In genomic region chr15:73751896-73752816, GRCh38 we compare ENCODE assay signal across 11 cellular contexts. TPM values are rescaled to one million over a fixed set of nuclear protein-coding genes. Genes with fewer than 3 reads are reported as not detected.
DNase-seq lines count a peak whose midpoint lies in the region; ATAC-seq and TF ChIP-seq lines count a peak whose summit lies in the region.
"Had no signal": no experiment of that assay in that cellular context is flagged by ENCODE, and none has a peak within 500 bp of the region (broad histone marks: within the 10 kb centered on the region; RNA-seq: fewer than 3 reads in every experiment).

No MANE protein-coding gene starts in this region.

- H3K4me1 Mint-ChIP-seq in mesothelial cell of epicardium (peaks cover 23% of the 10 kb centered on the region), natural killer cell (no peaks in the 10 kb centered on the region)
- peaks cover 4% of the 10 kb centered on the region for H3K4me1 Mint-ChIP-seq in activated T-cell treated with anti-CD3 and anti-CD28 coated beads, Interleukin-2, amount 50 U/mL, for 24 hours (ENCODE audit: low read depth)

- H3K9me3 ChIP-seq in Panc1 (ENCODE audit: control insufficient read depth, insufficient read depth, low read depth, low read length) (no peaks in the 10 kb centered on the region), tibial nerve (no peaks in the 10 kb centered on the region)
- H3K9me3 ChIP-seq: adrenal gland had no signal

- H3K4me3 Mint-ChIP-seq in mesothelial cell of epicardium, result peak overlapping the region; percentile 70
- no peak overlapping the region for H3K4me3 Mint-ChIP-seq in activated T-cell treated with anti-CD3 and anti-CD28 coated beads, Interleukin-2, amount 50 U/mL, for 24 hours
- no peak overlapping the region for H3K4me3 Mint-ChIP-seq in natural killer cell

- H3K27me3 Mint-ChIP-seq in mesothelial cell of epicardium (ENCODE audit: low read depth) (peaks cover 43% of the 10 kb centered on the region), natural killer cell (ENCODE audit: low read depth in 2 of 2) (peaks cover 47 to 55% of the 10 kb centered on the region in 2 donors)
- H3K27me3 Mint-ChIP-seq in activated T-cell treated with anti-CD3 and anti-CD28 coated beads, Interleukin-2, amount 50 U/mL, for 24 hours, result peaks cover 57% of the 10 kb centered on the region

- H3K9me3 Mint-ChIP-seq in mesothelial cell of epicardium, result no peaks in the 10 kb centered on the region
- no peaks in the 10 kb centered on the region for H3K9me3 Mint-ChIP-seq in activated T-cell treated with anti-CD3 and anti-CD28 coated beads, Interleukin-2, amount 50 U/mL, for 24 hours
- no peaks in the 10 kb centered on the region for H3K9me3 Mint-ChIP-seq in natural killer cell

- H3K27ac Mint-ChIP-seq in mesothelial cell of epicardium, result no peak overlapping the region
- H3K27ac Mint-ChIP-seq in activated T-cell treated with anti-CD3 and anti-CD28 coated beads, Interleukin-2, amount 50 U/mL, for 24 hours, result no peak overlapping the region
- no peak overlapping the region for H3K27ac Mint-ChIP-seq in natural killer cell
- H3K27ac Mint-ChIP-seq: naive thymus-derived CD8-positive, alpha-beta T cell had no signal

- intact Hi-C loops in Panc1 (cut with micrococcal nuclease; ENCODE audit: unreplicated experiment) (no loop called here), natural killer cell (cut with micrococcal nuclease) (no loop called here)

- peak; percentile 30 for ATAC-seq in Panc1
- no peak for ATAC-seq in natural killer cell
- ATAC-seq: naive thymus-derived CD8-positive, alpha-beta T cell had no signal

- H3K27me3 ChIP-seq in Panc1 (ENCODE audit: control insufficient read depth, insufficient read depth, low read length) (no peaks in the 10 kb centered on the region; the same call in 1 of the 2 replicates), tibial nerve (peaks cover 0 to 30% of the 10 kb centered on the region in 2 donors)

- H3K36me3 ChIP-seq in Panc1 (ENCODE audit: control insufficient read depth, insufficient read depth, low read length), result no peaks in the 10 kb centered on the region
- no peaks in the 10 kb centered on the region for H3K36me3 ChIP-seq in tibial nerve
- H3K36me3 ChIP-seq: adrenal gland had no signal

- DNase-seq in Panc1 (ENCODE audit: low read depth, low spot score) (no peak), epithelial cell of proximal tubule (ENCODE audit: low read depth) (no peak), mesothelial cell of epicardium (ENCODE audit: low spot score in 2 of 2, unreplicated experiment in 2 of 2) (peak in 1 of 2 experiments; percentile 47), tibial nerve (ENCODE audit: low spot score in 2 of 2) (no peak), NCI-H1436 (lab: John Stamatoyannopoulos, UW) (no peak), NAMALWA (ENCODE audit: low spot score) (no peak), natural killer cell (no peak)
- DNase-seq in activated T-cell treated with anti-CD3 and anti-CD28 coated beads, Interleukin-2, amount 50 U/mL, for 24 hours, result no peak
- DNase-seq: NCI-H1092 had no signal

- no TSS peak for BruUV-seq in Panc1 (replicated peaks; lab: Mats Ljungman, UMichigan)

- H3K4me1 ChIP-seq in Panc1 (ENCODE audit: control insufficient read depth, insufficient read depth, low read length), result peaks cover 6% of the 10 kb centered on the region; the same call in 1 of the 2 replicates
- H3K4me1 ChIP-seq in tibial nerve, result peaks cover 0 to 23% (median 8%) of the 10 kb centered on the region in 4 donors

- H3K36me3 Mint-ChIP-seq in mesothelial cell of epicardium (no peaks in the 10 kb centered on the region), natural killer cell (no peaks in the 10 kb centered on the region)
- no peaks in the 10 kb centered on the region for H3K36me3 Mint-ChIP-seq in activated T-cell treated with anti-CD3 and anti-CD28 coated beads, Interleukin-2, amount 50 U/mL, for 24 hours (ENCODE audit: low read depth)
- H3K36me3 Mint-ChIP-seq: naive thymus-derived CD8-positive, alpha-beta T cell had no signal

- in situ Hi-C loops in Panc1 (cut with HindIII; ENCODE audit: low pct_unique_long_range_greater_than_20kb, low sequenced_read_pairs), result no loop called here

- no peak for TF ChIP-seq POLR2A in tibial nerve (IDR thresholded peaks at IDR 0.05)

- no peak for TF ChIP-seq CTCF in Panc1 (IDR thresholded peaks at IDR 0.05)
- TF ChIP-seq CTCF in epithelial cell of proximal tubule (conservative IDR thresholded peaks at IDR 0.05; ENCODE audit: low read depth, low read length), result no peak
- no peak for TF ChIP-seq CTCF in mesothelial cell of epicardium (IDR thresholded peaks at IDR 0.05; ENCODE audit: unreplicated experiment)
- TF ChIP-seq CTCF in tibial nerve (IDR thresholded peaks at IDR 0.05), result no peak
- TF ChIP-seq CTCF in natural killer cell (IDR thresholded peaks at IDR 0.05), result no peak

- POLR2A ChIA-PET in Panc1 (lab: Charles Lee), result no interaction called here

- H3K4me3 ChIP-seq in Panc1 (ENCODE audit: low read depth in 2 of 2, low read length in 2 of 2) (peak overlapping the region; percentile 36 to 45), epithelial cell of proximal tubule (ENCODE audit: low read depth, low read length) (peak overlapping the region; percentile 40), tibial nerve (peak overlapping the region; percentile 40 to 61 (median 50))

- CTCF ChIA-PET in Panc1 (lab: Charles Lee), result interaction anchor here (0.6 kb wide), 1 partner anchor 55 kb away, joined by 4 read pairs; no protein-coding TSS in a partner anchor

- TF ChIP-seq EP300 in tibial nerve (IDR thresholded peaks at IDR 0.05), result no peak

- no peak overlapping the region for H3K27ac ChIP-seq in Panc1 (ENCODE audit: low read length)
- peak overlapping the region in 1 of 4 donors; percentile 62 for H3K27ac ChIP-seq in tibial nerve

- WGBS in tibial nerve, 2 donors, result 1% methylated on average over 28 to 37 of the region's 81 CpGs

RNA-seq across cellular contexts. Expression of gene INSYN1, which starts 1.0 kb away (rescaled TPM):
- 2.6 TPM for total RNA-seq in Panc1 (2021; ENCODE audit: unreplicated experiment)
- 2.0 TPM for polyA plus RNA-seq in Panc1 (2012; ENCODE audit: insufficient read length)
- under 0.01 and 2.0 TPM in 2 replicates for total RNA-seq in epithelial cell of proximal tubule
- 11.7 to 13.2 TPM (median 12.7 TPM) in 3 replicates for total RNA-seq in mesothelial cell of epicardium
- 10 to 100 TPM in 2 of 4 donors, 1 to 10 TPM in 2; 2.8 to 10.9 (median 6.7) TPM for total RNA-seq in tibial nerve
- not detected for total RNA-seq in natural killer cell
- total RNA-seq: naive thymus-derived CD8-positive, alpha-beta T cell had no signal
- polyA plus RNA-seq: naive thymus-derived CD8-positive, alpha-beta T cell had no signal
